ENCODE assay signal across 20 cellular contexts in genomic region chrX:136728393-136728792, GRCh38. TPM values are rescaled to one million over a fixed set of nuclear protein-coding genes. Genes with fewer than 3 reads are reported as not detected.
A peak's percentile ranks its signal among the peaks of the same experiment; 100 is the strongest.
DNase-seq lines count a peak whose midpoint lies in the region; ATAC-seq and TF ChIP-seq lines count a peak whose summit lies in the region.
"Had no signal": no experiment of that assay in that cellular context is flagged by ENCODE, and none has a peak within 500 bp of the region (broad histone marks: within the 10 kb centered on the region; RNA-seq: fewer than 3 reads in every experiment).

No MANE protein-coding gene starts in this region.

- no peaks in the 10 kb centered on the region for H3K27me3 Mint-ChIP-seq in activated CD4-positive, alpha-beta T cell treated with anti-CD3 and anti-CD28 coated beads, Interleukin-2, amount 10 ng/mL, durations not matched to agents 24 days and 14 days
- no peaks in the 10 kb centered on the region for H3K27me3 Mint-ChIP-seq in activated naive CD8-positive, alpha-beta T cell
- H3K27me3 Mint-ChIP-seq: IgD-negative memory B cell had no signal

- 52 to 55% (median 52%) methylated on average over 1 of the region's 1 CpG for WGBS in heart left ventricle, 4 donors

- no peak for TF ChIP-seq POLR2A in heart left ventricle (IDR thresholded peaks at IDR 0.05)

- intact Hi-C loops in activated CD4-positive, alpha-beta T cell treated with anti-CD3 and anti-CD28 coated beads, Interleukin-2, amount 10 ng/mL, durations not matched to agents 24 days and 14 days (cut with micrococcal nuclease), result no loop called here
- intact Hi-C loops in left ventricle myocardium inferior (cut with micrococcal nuclease), result no loop called here
- intact Hi-C loops in heart left ventricle (cut with DNase I), result no loop called here
- intact Hi-C loops in head of caudate nucleus (cut with DNase I), result no loop called here

- no peaks in the 10 kb centered on the region for H3K9me3 Mint-ChIP-seq in activated CD4-positive, alpha-beta T cell treated with anti-CD3 and anti-CD28 coated beads, Interleukin-2, amount 10 ng/mL, durations not matched to agents 24 days and 14 days
- H3K9me3 Mint-ChIP-seq in activated naive CD8-positive, alpha-beta T cell (ENCODE audit: low read depth), result no peaks in the 10 kb centered on the region
- H3K9me3 Mint-ChIP-seq: IgD-negative memory B cell had no signal

- H3K4me3 ChIP-seq in left ventricle myocardium inferior (no peak overlapping the region), heart left ventricle (no peak overlapping the region), subcutaneous abdominal adipose tissue (ENCODE audit: low read depth in 1 of 5, low read length in 5 of 5) (no peak overlapping the region)

- no peak for DNase-seq in activated CD4-positive, alpha-beta T cell treated with anti-CD3 and anti-CD28 coated beads, Interleukin-2, amount 10 ng/mL, durations not matched to agents 24 days and 14 days
- DNase-seq in activated CD4-positive, alpha-beta T cell treated with anti-CD3 and anti-CD28 coated beads, Interleukin-2, amount 50 U/mL, for 48 hours, result no peak
- DNase-seq in left ventricle myocardium inferior (no peak), heart left ventricle (no peak), head of caudate nucleus (no peak), GM13977 (ENCODE audit: low spot score) (no peak)
- DNase-seq: AML-193, C1 segment of cervical spinal cord, EL, GF-D8, NCI-H1105, NCI-H146, NCI-H2029, NCI-H2227 treated with DMSO at 0.1 percent for 48 hours, NCI-H510A treated with DMSO at 0.1 percent for 48 hours, NCI-H748 treated with DMSO at 0.1 percent for 48 hours had no signal

- peak overlapping the region; percentile 20 for H3K27ac Mint-ChIP-seq in activated CD4-positive, alpha-beta T cell treated with anti-CD3 and anti-CD28 coated beads, Interleukin-2, amount 10 ng/mL, durations not matched to agents 24 days and 14 days
- H3K27ac Mint-ChIP-seq in activated naive CD8-positive, alpha-beta T cell, result peak overlapping the region; percentile 84
- H3K27ac Mint-ChIP-seq: IgD-negative memory B cell had no signal

- peaks cover 25% of the 10 kb centered on the region for H3K36me3 Mint-ChIP-seq in activated CD4-positive, alpha-beta T cell treated with anti-CD3 and anti-CD28 coated beads, Interleukin-2, amount 10 ng/mL, durations not matched to agents 24 days and 14 days (ENCODE audit: low read depth)
- H3K36me3 Mint-ChIP-seq in activated naive CD8-positive, alpha-beta T cell, result peaks cover 6% of the 10 kb centered on the region

- no peak overlapping the region for H3K9ac ChIP-seq in subcutaneous abdominal adipose tissue (ENCODE audit: low read length in 5 of 5)

- no peaks in the 10 kb centered on the region for H3K36me3 ChIP-seq in left ventricle myocardium inferior
- peaks cover 0 to 21% (median 10%) of the 10 kb centered on the region in 9 donors for H3K36me3 ChIP-seq in heart left ventricle
- peaks cover 0 to 3% (median 0%) of the 10 kb centered on the region in 5 donors for H3K36me3 ChIP-seq in subcutaneous abdominal adipose tissue (ENCODE audit: control insufficient read depth in 5 of 5, insufficient read depth in 5 of 5, low read length in 5 of 5)

- ATAC-seq in heart left ventricle, result no peak
- ATAC-seq: HCT116 had no signal

- H3K4me3 Mint-ChIP-seq in activated CD4-positive, alpha-beta T cell treated with anti-CD3 and anti-CD28 coated beads, Interleukin-2, amount 10 ng/mL, durations not matched to agents 24 days and 14 days, result no peak overlapping the region
- H3K4me3 Mint-ChIP-seq in activated naive CD8-positive, alpha-beta T cell, result no peak overlapping the region

- in situ Hi-C loops in GM13977 (cut with MboI; ENCODE audit: low pct_unique_long_range_greater_than_20kb, low sequenced_read_pairs, unreplicated experiment), result no loop called here

- H3K27ac ChIP-seq in left ventricle myocardium inferior (replicated peaks) (peak overlapping the region; percentile 5), heart left ventricle (no peak overlapping the region), subcutaneous abdominal adipose tissue (ENCODE audit: low read depth, low read length) (peak overlapping the region; percentile 37)

- H3K4me1 Mint-ChIP-seq in activated CD4-positive, alpha-beta T cell treated with anti-CD3 and anti-CD28 coated beads, Interleukin-2, amount 10 ng/mL, durations not matched to agents 24 days and 14 days, result peaks cover 32% of the 10 kb centered on the region
- H3K4me1 Mint-ChIP-seq in activated naive CD8-positive, alpha-beta T cell (ENCODE audit: low read depth), result peaks cover 45% of the 10 kb centered on the region

- H3K4me1 ChIP-seq in left ventricle myocardium inferior, result peaks cover 43% of the 10 kb centered on the region
- H3K4me1 ChIP-seq in heart left ventricle, result peaks cover 0 to 25% (median 2%) of the 10 kb centered on the region in 12 donors
- H3K4me1 ChIP-seq in subcutaneous abdominal adipose tissue (ENCODE audit: control insufficient read depth in 5 of 5, insufficient read depth in 5 of 5, low read length in 5 of 5), result peaks cover 0 to 22% (median 17%) of the 10 kb centered on the region in 5 donors

- TF ChIP-seq CTCF in left ventricle myocardium inferior (IDR thresholded peaks at IDR 0.05; ENCODE audit: borderline replicate concordance) (no peak), heart left ventricle (IDR thresholded peaks at IDR 0.05) (no peak), GM13977 (IDR thresholded peaks at IDR 0.05; ENCODE audit: extremely low read depth, insufficient read depth, missing control alignments) (no peak)

- H3K27me3 ChIP-seq in left ventricle myocardium inferior (ENCODE audit: low read depth), result no peaks in the 10 kb centered on the region
- H3K27me3 ChIP-seq in heart left ventricle, result no peaks in the 10 kb centered on the region
- no peaks in the 10 kb centered on the region for H3K27me3 ChIP-seq in subcutaneous abdominal adipose tissue (ENCODE audit: control insufficient read depth in 5 of 5, insufficient read depth in 4 of 5, low read length in 5 of 5)

- H3K9me3 ChIP-seq in left ventricle myocardium inferior (replicated peaks) (no peaks in the 10 kb centered on the region), heart left ventricle (no peaks in the 10 kb centered on the region), subcutaneous abdominal adipose tissue (ENCODE audit: control insufficient read depth in 5 of 5, low read length in 5 of 5) (no peaks in the 10 kb centered on the region)

RNA-seq across cellular contexts. Expression of gene ARHGEF6, which starts 52.3 kb away (rescaled TPM):
- total RNA-seq in activated CD4-positive, alpha-beta T cell treated with anti-CD3 and anti-CD28 coated beads, Interleukin-2, amount 10 ng/mL, durations not matched to agents 24 days and 14 days, result 37.4 and 38.0 TPM in 2 replicates
- total RNA-seq in left ventricle myocardium inferior, result 54.9 TPM
- total RNA-seq in heart left ventricle, result 10 to 100 TPM; 40.0 to 74.7 (median 61.0) TPM
- 10 to 100 TPM; 15.2 to 31.3 TPM for polyA plus RNA-seq in heart left ventricle

Comparison
In these comparisons a context has a peak if more than half of its experiments do, and no peak if none do; other contexts are left out.
1. H3K27ac ChIP-seq: peak in left ventricle myocardium inferior (single experiment) and subcutaneous abdominal adipose tissue (single experiment); none in heart left ventricle (0 of 12).